ENCODE assay signal across 9 cellular contexts in genomic region chr4:76194325-76194724, GRCh38. TPM values are rescaled to one million over a fixed set of nuclear protein-coding genes. Genes with fewer than 3 reads are reported as not detected.
DNase-seq lines count a peak whose midpoint lies in the region; ATAC-seq lines count a peak whose summit lies in the region.
"Had no signal": no experiment of that assay in that cellular context is flagged by ENCODE, and none has a peak within 500 bp of the region (broad histone marks: within the 10 kb centered on the region; RNA-seq: fewer than 3 reads in every experiment).

No MANE protein-coding gene starts in this region.

- no peaks in the 10 kb centered on the region for H3K9me3 Mint-ChIP-seq in effector memory CD8-positive, alpha-beta T cell
- peaks cover 8% of the 10 kb centered on the region for H3K9me3 Mint-ChIP-seq in activated naive CD4-positive, alpha-beta T cell treated with anti-CD3 and anti-CD28 coated beads, Interleukin-2, amount 10 ng/mL, durations not matched to agents 7 days and 5 days

- peak; percentile 56 to 87 for ATAC-seq in left cardiac atrium
- ATAC-seq in effector memory CD8-positive, alpha-beta T cell (replicated peaks) = no peak
- ATAC-seq in GM21390 (IDR thresholded peaks at IDR 0.05; ENCODE audit: unreplicated experiment) = no peak

- no peak overlapping the region for H3K4me3 Mint-ChIP-seq in effector memory CD8-positive, alpha-beta T cell
- H3K4me3 Mint-ChIP-seq in activated naive CD4-positive, alpha-beta T cell treated with anti-CD3 and anti-CD28 coated beads, Interleukin-2, amount 10 ng/mL, durations not matched to agents 7 days and 5 days = no peak overlapping the region

- peaks cover 6 to 29% of the 10 kb centered on the region in 2 donors for H3K4me1 Mint-ChIP-seq in effector memory CD8-positive, alpha-beta T cell (ENCODE audit: low read depth in 2 of 2)
- H3K4me1 Mint-ChIP-seq in activated naive CD4-positive, alpha-beta T cell treated with anti-CD3 and anti-CD28 coated beads, Interleukin-2, amount 10 ng/mL, durations not matched to agents 7 days and 5 days = peaks cover 20% of the 10 kb centered on the region

- CTCF ChIA-PET in activated naive CD4-positive, alpha-beta T cell treated with anti-CD3 and anti-CD28 coated beads, Interleukin-2, amount 10 ng/mL, durations not matched to agents 7 days and 5 days (lab: Charles Lee) = interaction anchor here (1.4 kb wide), 1 partner anchor 15 kb away, joined by 3 read pairs; no protein-coding TSS in a partner anchor

- intact Hi-C loops in left cardiac atrium (cut with DNase I) = loop anchor here in 1 of 2 donors (10.0 kb wide), 1 partner anchor 110 kb away; the partner anchor contains the start of gene STBD1

- DNase-seq in HCEC 1CT (peak; percentile 91), amniotic stem cell (lab: John Stamatoyannopoulos, UW) (peak; percentile 74), left cardiac atrium (peak; percentile 42), stromal cell of bone marrow (ENCODE audit: low read depth) (peak; percentile 93), cerebellar nuclear complex (lab: John Stamatoyannopoulos, UW) (no peak)
- no peak for DNase-seq in effector memory CD8-positive, alpha-beta T cell
- no peak for DNase-seq in activated naive CD4-positive, alpha-beta T cell treated with anti-CD3 and anti-CD28 coated beads, Interleukin-2, amount 10 ng/mL, durations not matched to agents 7 days and 5 days
- DNase-seq: NCI-H510A treated with DMSO at 0.1 percent for 48 hours had no signal

- peaks cover 16% of the 10 kb centered on the region for H3K36me3 Mint-ChIP-seq in effector memory CD8-positive, alpha-beta T cell (ENCODE audit: insufficient read depth)
- H3K36me3 Mint-ChIP-seq in activated naive CD4-positive, alpha-beta T cell treated with anti-CD3 and anti-CD28 coated beads, Interleukin-2, amount 10 ng/mL, durations not matched to agents 7 days and 5 days = peaks cover 38% of the 10 kb centered on the region

- peak overlapping the region in 1 of 2 donors; percentile 32 for H3K27ac Mint-ChIP-seq in effector memory CD8-positive, alpha-beta T cell
- H3K27ac Mint-ChIP-seq in activated naive CD4-positive, alpha-beta T cell treated with anti-CD3 and anti-CD28 coated beads, Interleukin-2, amount 10 ng/mL, durations not matched to agents 7 days and 5 days = no peak overlapping the region

- H3K27me3 Mint-ChIP-seq in effector memory CD8-positive, alpha-beta T cell = no peaks in the 10 kb centered on the region
- no peaks in the 10 kb centered on the region for H3K27me3 Mint-ChIP-seq in activated naive CD4-positive, alpha-beta T cell treated with anti-CD3 and anti-CD28 coated beads, Interleukin-2, amount 10 ng/mL, durations not matched to agents 7 days and 5 days

RNA-seq across cellular contexts. Expression of gene SCARB2, which starts 19.3 kb away (rescaled TPM):
- 100 to 1,000 TPM; 102 to 112 TPM for total RNA-seq in left cardiac atrium

RNA-seq across cellular contexts. Expression of gene NUP54, which starts 46.1 kb away (rescaled TPM):
- 10 to 100 TPM; 20.0 to 23.0 TPM for total RNA-seq in left cardiac atrium

RNA-seq across cellular contexts. Expression of gene FAM47E, which starts 57.2 kb away (rescaled TPM):
- 1 to 10 TPM; 2.2 to 2.9 TPM for total RNA-seq in left cardiac atrium

Comparison
In these comparisons a context has a peak if more than half of its experiments do, and no peak if none do; other contexts are left out.
1. DNase-seq: peak in HCEC 1CT (single experiment), amniotic stem cell (single experiment), left cardiac atrium (single experiment) and stromal cell of bone marrow (single experiment); none in effector memory CD8-positive, alpha-beta T cell (0 of 3), activated naive CD4-positive, alpha-beta T cell treated with anti-CD3 and anti-CD28 coated beads, Interleukin-2, amount 10 ng/mL, durations not matched to agents 7 days and 5 days (single experiment) and cerebellar nuclear complex (0 of 2).
2. ATAC-seq: peak in left cardiac atrium (2 of 2); none in effector memory CD8-positive, alpha-beta T cell (single experiment) and GM21390 (single experiment).